In the genomic region with DNA sequence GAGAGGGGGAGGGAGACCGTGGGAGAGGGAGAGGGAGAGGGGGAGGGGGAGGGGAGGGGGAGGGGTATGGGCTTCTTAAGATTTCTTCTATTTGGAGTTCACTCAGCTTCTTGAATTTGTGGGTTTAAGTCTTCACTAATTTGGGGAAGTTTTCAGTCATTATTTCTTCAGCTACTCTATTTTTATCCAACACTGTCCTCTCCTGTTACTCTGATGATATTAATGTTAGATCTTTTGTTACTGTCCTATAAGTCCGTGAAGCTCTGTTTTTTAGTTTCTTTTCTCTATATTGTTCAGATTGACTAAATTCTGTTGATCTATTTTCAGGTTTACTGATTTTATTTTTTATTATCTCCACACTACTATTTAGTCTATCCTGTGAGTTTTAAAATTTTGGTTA, we compare ENCODE assay signal across 23 cellular contexts.
DNase-seq lines count a peak whose midpoint lies in the region; ATAC-seq and TF ChIP-seq lines count a peak whose summit lies in the region.
"Had no signal": no experiment of that assay in that cellular context is flagged by ENCODE, and none has a peak within 500 bp of the region (broad histone marks: within the 10 kb centered on the region; RNA-seq: fewer than 3 reads in every experiment).

No MANE protein-coding gene starts in this region.

- ATAC-seq in heart left ventricle (no peak), HG03432 (IDR thresholded peaks at IDR 0.05; ENCODE audit: unreplicated experiment) (no peak), esophagus mucosa (no peak)
- ATAC-seq: effector memory CD8-positive, alpha-beta T cell; HepG2; mucosa of descending colon; stimulated activated naive CD8-positive, alpha-beta T cell treated with anti-CD3 and anti-CD28 coated beads, Interleukin-15, Interleukin-2, amounts not matched to agents 100 U/mL and 50 U/mL, for 24 hours had no signal

- WGBS in heart left ventricle, 4 donors: 72 to 88% (median 76%) methylated on average over 1 to 2 of the region's 2 CpGs

- DNase-seq in heart left ventricle (no peak), right atrium auricular region (ENCODE audit: low spot score) (no peak), globus pallidus (ENCODE audit: low spot score) (peak; percentile 5), uterus (no peak), 8988T (no peak)
- DNase-seq: activated CD4-positive, alpha-beta T cell treated with anti-CD3 and anti-CD28 coated beads, Interleukin-2, amount 50 U/mL, for 4 hours; activated gamma-delta T cell; C1 segment of cervical spinal cord; effector memory CD8-positive, alpha-beta T cell; hypothalamus; mucosa of descending colon; NCI-H1417; NCI-H2107; stimulated activated CD4-positive, alpha-beta T cell treated with anti-CD3 and anti-CD28 coated beads, Interleukin-4, amount 100 ng/mL, for 1 hour; stimulated activated naive CD8-positive, alpha-beta T cell treated with anti-CD3 and anti-CD28 coated beads, Interleukin-15, Interleukin-2, amounts not matched to agents 100 U/mL and 50 U/mL, for 24 hours; tibial artery had no signal

- intact Hi-C loops in heart left ventricle (cut with DNase I) (loop anchor here in 1 of 10 donors (5.0 kb wide), 1 partner anchor 299 kb away; a partner anchor contains a TSS), uterus (cut with DNase I; ENCODE audit: low total_unique reads) (no loop called here)

- H3K9me3 ChIP-seq in heart left ventricle: no peaks in the 10 kb centered on the region
- no peaks in the 10 kb centered on the region for H3K9me3 ChIP-seq in right atrium auricular region
- no peaks in the 10 kb centered on the region for H3K9me3 ChIP-seq in uterus
- H3K9me3 ChIP-seq: mucosa of descending colon, prostate gland, tibial artery had no signal

- H3K4me1 ChIP-seq in heart left ventricle (no peaks in the 10 kb centered on the region), right atrium auricular region (no peaks in the 10 kb centered on the region), uterus (no peaks in the 10 kb centered on the region)
- H3K4me1 ChIP-seq: prostate gland, tibial artery had no signal

- no peaks in the 10 kb centered on the region for H3K27me3 ChIP-seq in heart left ventricle
- H3K27me3 ChIP-seq in right atrium auricular region: no peaks in the 10 kb centered on the region
- no peaks in the 10 kb centered on the region for H3K27me3 ChIP-seq in uterus
- H3K27me3 ChIP-seq: tibial artery had no signal

- TF ChIP-seq CTCF in heart left ventricle (IDR thresholded peaks at IDR 0.05) (peak in 7 of 12 donors; percentile 7 to 41 (median 33)), right atrium auricular region (IDR thresholded peaks at IDR 0.05) (peak in 1 of 2 donors; percentile 41), VCaP (conservative IDR thresholded peaks at IDR 0.05) (peak; percentile 34; the same call in 1 of the 2 replicates), uterus (IDR thresholded peaks at IDR 0.05) (peak in 3 of 4 experiments; percentile 21 to 30 (median 21))

- H3K36me3 ChIP-seq in heart left ventricle (peaks cover 0 to 47% (median 25%) of the 10 kb centered on the region in 9 donors), right atrium auricular region (peaks cover 25% of the 10 kb centered on the region), uterus (no peaks in the 10 kb centered on the region)
- H3K36me3 ChIP-seq: prostate gland had no signal

- TF ChIP-seq POLR2A in heart left ventricle (IDR thresholded peaks at IDR 0.05) (no peak), uterus (IDR thresholded peaks at IDR 0.05) (no peak)

- H3K4me3 ChIP-seq in heart left ventricle: no peak overlapping the region
- H3K4me3 ChIP-seq in right atrium auricular region: no peak overlapping the region
- no peak overlapping the region for H3K4me3 ChIP-seq in uterus
- H3K4me3 ChIP-seq: mucosa of descending colon, prostate gland, smooth muscle cell, tibial artery had no signal

- H3K27ac ChIP-seq in heart left ventricle (no peak overlapping the region), right atrium auricular region (no peak overlapping the region), VCaP (no peak overlapping the region), uterus (no peak overlapping the region)
- H3K27ac ChIP-seq: HL-60, prostate gland, tibial artery had no signal
